In genomic region chr22:17430298-17430900, GRCh38 we compare ENCODE assay signal across 11 cellular contexts.
A peak's percentile ranks its signal among the peaks of the same experiment; 100 is the strongest.
DNase-seq lines count a peak whose midpoint lies in the region; ATAC-seq and TF ChIP-seq lines count a peak whose summit lies in the region.
"Had no signal": no experiment of that assay in that cellular context is flagged by ENCODE, and none has a peak within 500 bp of the region (broad histone marks: within the 10 kb centered on the region; RNA-seq: fewer than 3 reads in every experiment).

No MANE protein-coding gene starts in this region.

- no peak for TF ChIP-seq EP300 in upper lobe of left lung (IDR thresholded peaks at IDR 0.05)

- H3K27ac ChIP-seq in breast epithelium (no peak overlapping the region), upper lobe of left lung (peak overlapping the region in 1 of 4 donors; percentile 32), thyroid gland (no peak overlapping the region)

- POLR2A ChIA-PET in MCF 10A (lab: Yijun Ruan, JAX), result interaction anchor here (0.6 to 1.4 kb wide), 2 partner anchors 10 to 13 kb away, joined by 3 read pairs; no protein-coding TSS in a partner anchor
- POLR2A ChIA-PET in activated CD4-positive, alpha-beta T cell treated with anti-CD3 and anti-CD28 coated beads for 36 hours (lab: Charles Lee), result no interaction called here

- no peaks in the 10 kb centered on the region for H3K4me1 ChIP-seq in breast epithelium
- H3K4me1 ChIP-seq in upper lobe of left lung, result peaks cover 0 to 5% (median 2%) of the 10 kb centered on the region in 4 donors
- H3K4me1 ChIP-seq in thyroid gland, result no peaks in the 10 kb centered on the region

- no peaks in the 10 kb centered on the region for H3K27me3 Mint-ChIP-seq in MCF 10A (ENCODE audit: insufficient read depth, unreplicated experiment)
- peaks cover 15% of the 10 kb centered on the region for H3K27me3 Mint-ChIP-seq in activated CD4-positive, alpha-beta T cell treated with anti-CD3 and anti-CD28 coated beads for 36 hours

- H3K9me3 ChIP-seq in breast epithelium (no peaks in the 10 kb centered on the region), upper lobe of left lung (no peaks in the 10 kb centered on the region), thyroid gland (no peaks in the 10 kb centered on the region)

- no peak overlapping the region for H3K4me3 Mint-ChIP-seq in MCF 10A (ENCODE audit: unreplicated experiment)
- H3K4me3 Mint-ChIP-seq in activated CD4-positive, alpha-beta T cell treated with anti-CD3 and anti-CD28 coated beads for 36 hours, result no peak overlapping the region
- H3K4me3 Mint-ChIP-seq: activated naive CD8-positive, alpha-beta T cell treated with anti-CD3 and anti-CD28 coated beads, Interleukin-2, amount 50 U/mL, for 24 hours; T-helper 1 cell treated with Interleukin-12 subunit alpha and Interleukin-12 subunit beta and Interleukin-4 antibody, amounts not matched to agents 30 μg/mL and 1 μg/mL, for 36 hours had no signal

- TF ChIP-seq CTCF in MCF 10A (IDR thresholded peaks at IDR 0.05; ENCODE audit: unreplicated experiment) (no peak), breast epithelium (IDR thresholded peaks at IDR 0.05) (no peak), epithelial cell of esophagus (IDR thresholded peaks at IDR 0.05; ENCODE audit: insufficient read depth, low read depth, low read length, missing control alignments) (no peak), upper lobe of left lung (IDR thresholded peaks at IDR 0.05) (no peak), thyroid gland (IDR thresholded peaks at IDR 0.05) (no peak)

- H3K4me3 ChIP-seq in breast epithelium (no peak overlapping the region), epithelial cell of esophagus (ENCODE audit: low read length) (no peak overlapping the region), upper lobe of left lung (no peak overlapping the region), thyroid gland (replicated peaks in 1 of 3) (no peak overlapping the region)

- H3K9me3 Mint-ChIP-seq in MCF 10A (ENCODE audit: unreplicated experiment), result no peaks in the 10 kb centered on the region
- no peaks in the 10 kb centered on the region for H3K9me3 Mint-ChIP-seq in activated CD4-positive, alpha-beta T cell treated with anti-CD3 and anti-CD28 coated beads for 36 hours (ENCODE audit: low read depth)
- H3K9me3 Mint-ChIP-seq: activated naive CD8-positive, alpha-beta T cell treated with anti-CD3 and anti-CD28 coated beads, Interleukin-2, amount 50 U/mL, for 24 hours; T-helper 1 cell treated with Interleukin-12 subunit alpha and Interleukin-12 subunit beta and Interleukin-4 antibody, amounts not matched to agents 30 μg/mL and 1 μg/mL, for 36 hours had no signal

- peaks cover 22% of the 10 kb centered on the region for H3K4me1 Mint-ChIP-seq in MCF 10A (ENCODE audit: insufficient read depth, unreplicated experiment)
- H3K4me1 Mint-ChIP-seq in activated CD4-positive, alpha-beta T cell treated with anti-CD3 and anti-CD28 coated beads for 36 hours, result no peaks in the 10 kb centered on the region
- H3K4me1 Mint-ChIP-seq: activated naive CD8-positive, alpha-beta T cell treated with anti-CD3 and anti-CD28 coated beads, Interleukin-2, amount 50 U/mL, for 24 hours had no signal

- ATAC-seq in upper lobe of left lung (ENCODE audit: low FRiP score in 2 of 2), result peak; percentile 48 to 66
- no peak for ATAC-seq in activated CD4-positive, alpha-beta T cell treated with anti-CD3 and anti-CD28 coated beads for 36 hours
- ATAC-seq: activated naive CD8-positive, alpha-beta T cell treated with anti-CD3 and anti-CD28 coated beads, Interleukin-2, amount 50 U/mL, for 24 hours had no signal

- H3K27me3 ChIP-seq in breast epithelium (no peaks in the 10 kb centered on the region), upper lobe of left lung (no peaks in the 10 kb centered on the region), thyroid gland (no peaks in the 10 kb centered on the region)

- H3K27ac Mint-ChIP-seq in MCF 10A (ENCODE audit: low read depth, unreplicated experiment), result peak overlapping the region; percentile 46
- H3K27ac Mint-ChIP-seq in activated CD4-positive, alpha-beta T cell treated with anti-CD3 and anti-CD28 coated beads for 36 hours, result no peak overlapping the region
- H3K27ac Mint-ChIP-seq: activated naive CD8-positive, alpha-beta T cell treated with anti-CD3 and anti-CD28 coated beads, Interleukin-2, amount 50 U/mL, for 24 hours; T-helper 1 cell treated with Interleukin-12 subunit alpha and Interleukin-12 subunit beta and Interleukin-4 antibody, amounts not matched to agents 30 μg/mL and 1 μg/mL, for 36 hours had no signal

- BruUV-seq in MCF 10A (replicated peaks; lab: Mats Ljungman, UMichigan), result no TSS peak

- H3K36me3 ChIP-seq in breast epithelium, result no peaks in the 10 kb centered on the region
- no peaks in the 10 kb centered on the region for H3K36me3 ChIP-seq in upper lobe of left lung
- no peaks in the 10 kb centered on the region for H3K36me3 ChIP-seq in thyroid gland

- DNase-seq in MCF 10A (ENCODE audit: unreplicated experiment) (peak; percentile 41), breast epithelium (ENCODE audit: low spot score in 2 of 2) (no peak), epithelial cell of esophagus (ENCODE audit: low read depth) (peak; percentile 37), medulla oblongata (ENCODE audit: extremely low spot score) (peak; percentile 73), upper lobe of left lung (peak in 1 of 2 donors; percentile 42), thyroid gland (no peak), GM19238 (ENCODE audit: insufficient read length, low spot score) (no peak)
- DNase-seq in activated CD4-positive, alpha-beta T cell treated with anti-CD3 and anti-CD28 coated beads for 36 hours, result no peak
- DNase-seq: activated naive CD8-positive, alpha-beta T cell treated with anti-CD3 and anti-CD28 coated beads, Interleukin-2, amount 50 U/mL, for 24 hours; stimulated activated CD4-positive, alpha-beta T cell treated with anti-CD3 and anti-CD28 coated beads, Interleukin-4, amount 100 ng/mL, for 4 hours had no signal

- TF ChIP-seq POLR2A in breast epithelium (IDR thresholded peaks at IDR 0.05), result no peak
- TF ChIP-seq POLR2A in upper lobe of left lung (IDR thresholded peaks at IDR 0.05), result no peak
- TF ChIP-seq POLR2A in thyroid gland (IDR thresholded peaks at IDR 0.05), result no peak

- CTCF ChIA-PET in MCF 10A (lab: Yijun Ruan, JAX), result interaction anchor here (1.0 to 1.1 kb wide), 2 partner anchors 11 to 258 kb away, joined by 3 to 4 read pairs; no protein-coding TSS in a partner anchor
- CTCF ChIA-PET in activated CD4-positive, alpha-beta T cell treated with anti-CD3 and anti-CD28 coated beads for 36 hours (lab: Charles Lee), result interaction anchor here (1.1 kb wide), 1 partner anchor 101 kb away, joined by 4 read pairs; no protein-coding TSS in a partner anchor

- H3K36me3 Mint-ChIP-seq in MCF 10A (ENCODE audit: insufficient read depth, unreplicated experiment), result peaks cover 5% of the 10 kb centered on the region
- no peaks in the 10 kb centered on the region for H3K36me3 Mint-ChIP-seq in activated CD4-positive, alpha-beta T cell treated with anti-CD3 and anti-CD28 coated beads for 36 hours (ENCODE audit: low read depth)

- intact Hi-C loops in MCF 10A (cut with micrococcal nuclease), result no loop called here
- intact Hi-C loops in breast epithelium (cut with DNase I; ENCODE audit: low total_unique reads), result no loop called here
- intact Hi-C loops in thyroid gland (cut with DNase I), result no loop called here
- intact Hi-C loops in activated CD4-positive, alpha-beta T cell treated with anti-CD3 and anti-CD28 coated beads for 36 hours (cut with DNase I, micrococcal nuclease), result no loop called here

- WGBS in upper lobe of left lung, 2 donors, result 72 to 73% methylated on average over 1 of the region's 1 CpG
- WGBS in thyroid gland, 2 donors, result 73 to 84% methylated on average over 1 of the region's 1 CpG

Comparison
In these comparisons a context has a peak if more than half of its experiments do, and no peak if none do; other contexts are left out.
1. DNase-seq: peak in MCF 10A (single experiment), epithelial cell of esophagus (single experiment) and medulla oblongata (single experiment); none in breast epithelium (0 of 2), thyroid gland (0 of 2), GM19238 (single experiment) and activated CD4-positive, alpha-beta T cell treated with anti-CD3 and anti-CD28 coated beads for 36 hours (single experiment).